11 cellular contexts compared by ENCODE assay signal in genomic region chr6:138465007-138465645, GRCh38. TPM values are rescaled to one million over a fixed set of nuclear protein-coding genes. Genes with fewer than 3 reads are reported as not detected.
DNase-seq lines count a peak whose midpoint lies in the region; ATAC-seq and TF ChIP-seq lines count a peak whose summit lies in the region.
"Had no signal": no experiment of that assay in that cellular context is flagged by ENCODE, and none has a peak within 500 bp of the region (broad histone marks: within the 10 kb centered on the region; RNA-seq: fewer than 3 reads in every experiment).

No MANE protein-coding gene starts in this region.

- H3K4ac ChIP-seq in IMR-90 (ENCODE audit: low read depth, low read length) (peak overlapping the region; percentile 74), neuronal stem cell (ENCODE audit: low read length) (no peak overlapping the region)

- H3K36me3 Mint-ChIP-seq in CD4-positive, alpha-beta T cell (ENCODE audit: low read depth): no peaks in the 10 kb centered on the region

- in situ Hi-C loops in IMR-90 (cut with MboI; ENCODE audit: low sequenced_read_pairs) (no loop called here), brain microvascular endothelial cell (cut with HindIII; ENCODE audit: low pct_ligation_motif_present, low sequenced_read_pairs) (no loop called here)

- no peaks in the 10 kb centered on the region for H3K9me3 Mint-ChIP-seq in CD4-positive, alpha-beta T cell

- H2BK120ac ChIP-seq in IMR-90 (ENCODE audit: low read depth, low read length) (peak overlapping the region; percentile 91), neuronal stem cell (ENCODE audit: low read depth, low read length) (no peak overlapping the region)

- dilution Hi-C loops in IMR-90 (cut with HindIII; ENCODE audit: low sequenced_read_pairs, unreplicated experiment): no loop called here

- H3K9me3 ChIP-seq in IMR-90 (ENCODE audit: control insufficient read depth, insufficient read depth, low read length) (no peaks in the 10 kb centered on the region), mesodermal cell (ENCODE audit: control insufficient read depth, low read length) (no peaks in the 10 kb centered on the region), neuronal stem cell (replicated peaks in 1 of 2; ENCODE audit: control insufficient read depth in 2 of 2, insufficient read depth in 1 of 2, low read depth in 1 of 2, low read length in 2 of 2) (peaks cover 0 to 2% of the 10 kb centered on the region in 2 donors)
- no peaks in the 10 kb centered on the region for H3K9me3 ChIP-seq in CD4-positive, alpha-beta T cell (ENCODE audit: control insufficient read depth, low read length)
- H3K9me3 ChIP-seq: suprapubic skin had no signal

- no peaks in the 10 kb centered on the region for H4K20me1 ChIP-seq in IMR-90 (ENCODE audit: insufficient read depth, low read length)

- peak; percentile 95 for DNase-seq in AG10803 (ENCODE audit: low read depth)
- peak; percentile 98 for DNase-seq in IMR-90
- DNase-seq in brain microvascular endothelial cell: peak; percentile 97
- DNase-seq in CD4-positive, alpha-beta T cell: no peak
- no peak for DNase-seq in neuronal stem cell (ENCODE audit: low spot score)
- DNase-seq: activated CD4-positive, alpha-beta T cell treated with anti-CD3 and anti-CD28 coated beads, Interleukin-2, amount 10 ng/mL, durations not matched to agents 24 days and 14 days; NCI-H1694 treated with DMSO at 0.1 percent for 48 hours had no signal

- peak overlapping the region; percentile 14; the same call in 1 of the 2 replicates for H4K5ac ChIP-seq in IMR-90 (ENCODE audit: low read depth, low read length)

- CTCF ChIA-PET in IMR-90 (lab: Yijun Ruan, JAX): interaction anchor here (0.6 to 0.7 kb wide), 2 partner anchors 711 to 1553 kb away, joined by 3 to 4 read pairs; no protein-coding TSS in a partner anchor
- CTCF ChIA-PET in CD4-positive, alpha-beta T cell (lab: Charles Lee): interaction anchor here (1.0 kb wide), 1 partner anchor 44 kb away, joined by 3 read pairs; no protein-coding TSS in a partner anchor

- peaks cover 11% of the 10 kb centered on the region for H3K27me3 Mint-ChIP-seq in CD4-positive, alpha-beta T cell
- H3K27me3 Mint-ChIP-seq: activated CD4-positive, alpha-beta T cell treated with anti-CD3 and anti-CD28 coated beads, Interleukin-2, amount 10 ng/mL, durations not matched to agents 24 days and 14 days had no signal

- no peak for TF ChIP-seq POLR2A in IMR-90 (IDR thresholded peaks at IDR 0.05; ENCODE audit: low read depth, low read length)

- peak overlapping the region; percentile 92 for H3K56ac ChIP-seq in IMR-90 (ENCODE audit: extremely low read depth, insufficient read depth, low read length)

- H3K4me3 ChIP-seq in AG10803 (ENCODE audit: low read length) (no peak overlapping the region), IMR-90 (ENCODE audit: insufficient read depth, low read depth, low read length) (no peak overlapping the region), brain microvascular endothelial cell (ENCODE audit: low read depth, low read length) (no peak overlapping the region), mesodermal cell (ENCODE audit: extremely low read depth, insufficient read depth, low read length, poor library complexity, severe bottlenecking) (no peak overlapping the region), neuronal stem cell (ENCODE audit: low read length in 2 of 2) (no peak overlapping the region)
- H3K4me3 ChIP-seq: suprapubic skin had no signal

- H2BK12ac ChIP-seq in neuronal stem cell (ENCODE audit: low read length): no peak overlapping the region

- H3K79me1 ChIP-seq in IMR-90 (ENCODE audit: low read depth in 1 of 2, low read length in 2 of 2) (peaks cover 0 to 18% of the 10 kb centered on the region in 2 experiments; a peak in 3 of 4 replicates), neuronal stem cell (ENCODE audit: low read depth, low read length) (no peaks in the 10 kb centered on the region)

- H3K23ac ChIP-seq in IMR-90 (ENCODE audit: low read depth, low read length) (peak overlapping the region; percentile 88), neuronal stem cell (ENCODE audit: low read depth, low read length, poor library complexity) (no peak overlapping the region)

- H2AK5ac ChIP-seq in IMR-90 (ENCODE audit: low read depth, low read length) (peak overlapping the region; percentile 75), neuronal stem cell (ENCODE audit: low read depth, low read length) (no peak overlapping the region)

- H4K8ac ChIP-seq in IMR-90 (ENCODE audit: low read depth in 2 of 2, low read length in 2 of 2) (peak overlapping the region in 1 of 2 experiments; percentile 85; a peak in 3 of 4 replicates), neuronal stem cell (ENCODE audit: low read depth, low read length) (no peak overlapping the region)

- H3K4me1 Mint-ChIP-seq in CD4-positive, alpha-beta T cell (ENCODE audit: low read depth): no peaks in the 10 kb centered on the region

- peak overlapping the region; percentile 84; the same call in 1 of the 2 replicates for H3K18ac ChIP-seq in IMR-90 (ENCODE audit: low read depth, low read length)
- no peak overlapping the region for H3K18ac ChIP-seq in neuronal stem cell (ENCODE audit: low read length)

- H3K27ac ChIP-seq in IMR-90 (ENCODE audit: insufficient read depth, low read length) (peak overlapping the region; percentile 55), brain microvascular endothelial cell (peak overlapping the region; percentile 76), mesodermal cell (ENCODE audit: low read depth, low read length, severe bottlenecking) (peak overlapping the region; percentile 85), neuronal stem cell (replicated peaks; ENCODE audit: low read length) (no peak overlapping the region)
- H3K27ac ChIP-seq in CD4-positive, alpha-beta T cell (ENCODE audit: low read depth, low read length): no peak overlapping the region
- H3K27ac ChIP-seq: suprapubic skin had no signal

- peak; percentile 98 for ATAC-seq in IMR-90 (ENCODE audit: low read depth)
- no peak for ATAC-seq in HG03442 (IDR thresholded peaks at IDR 0.05; ENCODE audit: unreplicated experiment)
- no peak for ATAC-seq in CD4-positive, alpha-beta T cell (ENCODE audit: poor library complexity)
- no peak for ATAC-seq in GM19452 (IDR thresholded peaks at IDR 0.05; ENCODE audit: unreplicated experiment)

- H2BK5ac ChIP-seq in IMR-90 (ENCODE audit: low read depth, low read length, poor library complexity, severe bottlenecking): peak overlapping the region; percentile 94
- H2BK5ac ChIP-seq in neuronal stem cell (ENCODE audit: low read length): no peak overlapping the region

- H2AFZ ChIP-seq in IMR-90 (replicated peaks; ENCODE audit: low read length, poor library complexity): peak overlapping the region; percentile 81
- no peak overlapping the region for H2AFZ ChIP-seq in neuronal stem cell (ENCODE audit: low read length)

- H3K14ac ChIP-seq in IMR-90 (replicated peaks; ENCODE audit: low read depth, low read length) (peak overlapping the region; percentile 55), neuronal stem cell (ENCODE audit: low read length) (no peak overlapping the region)

- peak overlapping the region; percentile 45; the same call in 1 of the 2 replicates for H3K9ac ChIP-seq in IMR-90 (ENCODE audit: low read depth, low read length)
- no peak overlapping the region for H3K9ac ChIP-seq in neuronal stem cell (ENCODE audit: low read depth, low read length, poor library complexity)

- H3K4me3 Mint-ChIP-seq in CD4-positive, alpha-beta T cell: no peak overlapping the region
- H3K4me3 Mint-ChIP-seq: activated CD4-positive, alpha-beta T cell treated with anti-CD3 and anti-CD28 coated beads, Interleukin-2, amount 10 ng/mL, durations not matched to agents 24 days and 14 days had no signal

- WGBS in IMR-90 (ENCODE audit: extremely low coverage in 2 of 2, insufficient read length in 1 of 2), 2 experiments: no CpG with 5 or more reads among the region's 1 CpG
- WGBS in mesodermal cell (ENCODE audit: insufficient coverage in 2 of 2), 2 experiments: 82 to 100% methylated on average over 1 of the region's 1 CpG
- no CpG with 5 or more reads among the region's 1 CpG for WGBS in neuronal stem cell (ENCODE audit: extremely low coverage in 2 of 2, insufficient read length in 2 of 2, insufficient replicate concordance in 1 of 2), 2 donors

- no TSS peak for BruUV-seq in IMR-90 (replicated peaks; lab: Mats Ljungman, UMichigan)

- intact Hi-C loops in IMR-90 (cut with micrococcal nuclease): no loop called here
- intact Hi-C loops in CD4-positive, alpha-beta T cell (cut with DNase I, micrococcal nuclease): no loop called here

- H2BK15ac ChIP-seq in IMR-90 (ENCODE audit: low read depth, low read length) (peak overlapping the region; percentile 37; the same call in 1 of the 3 replicates), neuronal stem cell (ENCODE audit: low read length) (no peak overlapping the region)

- H3K36me3 ChIP-seq in IMR-90 (ENCODE audit: control insufficient read depth, insufficient read depth, low read length): no peaks in the 10 kb centered on the region
- H3K36me3 ChIP-seq in brain microvascular endothelial cell (replicated peaks): peaks cover 4% of the 10 kb centered on the region
- H3K36me3 ChIP-seq in mesodermal cell (ENCODE audit: control insufficient read depth, insufficient read depth, low read length): peaks cover 59% of the 10 kb centered on the region
- H3K36me3 ChIP-seq in neuronal stem cell (replicated peaks in 1 of 2; ENCODE audit: control insufficient read depth in 2 of 2, insufficient read depth in 2 of 2, low read length in 2 of 2): peaks cover 20 to 89% of the 10 kb centered on the region in 2 donors

- H3K27me3 ChIP-seq in IMR-90 (ENCODE audit: control insufficient read depth, insufficient read depth, low read length): no peaks in the 10 kb centered on the region
- no peaks in the 10 kb centered on the region for H3K27me3 ChIP-seq in brain microvascular endothelial cell (replicated peaks)
- no peaks in the 10 kb centered on the region for H3K27me3 ChIP-seq in CD4-positive, alpha-beta T cell (ENCODE audit: control insufficient read depth, insufficient read depth, low read length)
- no peaks in the 10 kb centered on the region for H3K27me3 ChIP-seq in neuronal stem cell (ENCODE audit: control insufficient read depth in 3 of 3, insufficient read depth in 3 of 3, low read depth in 1 of 3, low read length in 3 of 3)
- H3K27me3 ChIP-seq: suprapubic skin had no signal

- H2BK20ac ChIP-seq in IMR-90 (ENCODE audit: low read depth, low read length): peak overlapping the region; percentile 92

- no peak overlapping the region for H2AK9ac ChIP-seq in IMR-90 (replicated peaks; ENCODE audit: low read depth, low read length, poor library complexity)

- H3K4me1 ChIP-seq in IMR-90 (ENCODE audit: control insufficient read depth, insufficient read depth, low read length): peaks cover 9% of the 10 kb centered on the region; the same call in 1 of the 2 replicates
- peaks cover 4% of the 10 kb centered on the region for H3K4me1 ChIP-seq in mesodermal cell (ENCODE audit: control insufficient read depth, insufficient read depth, low read length, poor library complexity, severe bottlenecking)
- no peaks in the 10 kb centered on the region for H3K4me1 ChIP-seq in neuronal stem cell (ENCODE audit: control insufficient read depth in 2 of 2, insufficient read depth in 1 of 2, low read depth in 1 of 2, low read length in 2 of 2)

- no peak; the same call in 1 of the 2 replicates for TF ChIP-seq RAD21 in IMR-90 (IDR thresholded peaks at IDR 0.05; ENCODE audit: low read length)

- H3K4me2 ChIP-seq in IMR-90 (ENCODE audit: low read depth, low read length) (peak overlapping the region; percentile 85; the same call in 1 of the 2 replicates), neuronal stem cell (ENCODE audit: insufficient read depth, low read length, poor library complexity, severe bottlenecking) (no peak overlapping the region)

- no peak for TF ChIP-seq CTCF in AG10803 (conservative IDR thresholded peaks at IDR 0.05; ENCODE audit: low read length)
- no peak for TF ChIP-seq CTCF in IMR-90 (conservative IDR thresholded peaks at IDR 0.05; ENCODE audit: low read depth, low read length)
- no peak for TF ChIP-seq CTCF in brain microvascular endothelial cell (IDR thresholded peaks at IDR 0.05; ENCODE audit: low read depth, low read length, missing control alignments)
- no peak for TF ChIP-seq CTCF in CD4-positive, alpha-beta T cell (IDR thresholded peaks at IDR 0.05)

- peaks cover 10% of the 10 kb centered on the region for H3K9me1 ChIP-seq in IMR-90 (ENCODE audit: insufficient read depth, low read length)

- POLR2A ChIA-PET in IMR-90 (lab: Charles Lee; ENCODE audit: unreplicated experiment): interaction anchor here (0.6 to 0.7 kb wide), 2 partner anchors 17 to 132 kb away, joined by 3 to 11 read pairs; no protein-coding TSS in a partner anchor
- POLR2A ChIA-PET in CD4-positive, alpha-beta T cell (lab: Charles Lee): no interaction called here

- H4K91ac ChIP-seq in IMR-90 (ENCODE audit: insufficient read depth, low read depth, low read length) (peak overlapping the region; percentile 63), neuronal stem cell (ENCODE audit: low read depth, low read length, poor library complexity) (no peak overlapping the region)

- no peak overlapping the region for H3K27ac Mint-ChIP-seq in CD4-positive, alpha-beta T cell
- H3K27ac Mint-ChIP-seq: activated CD4-positive, alpha-beta T cell treated with anti-CD3 and anti-CD28 coated beads, Interleukin-2, amount 10 ng/mL, durations not matched to agents 24 days and 14 days had no signal

RNA-seq across cellular contexts. Expression of gene NHSL1, which starts 34.2 kb away (rescaled TPM):
- total RNA-seq in IMR-90 (2012; rRNA removed): 6.9 and 7.2 TPM in 2 replicates
- polyA plus RNA-seq in IMR-90 (2012; rRNA removed): 5.6 and 6.0 TPM in 2 replicates
- 1.7 and 2.4 TPM in 2 replicates for polyA plus RNA-seq in IMR-90 (2012; cell fraction: cytosol; rRNA removed)
- 3.7 and 6.6 TPM in 2 replicates for polyA plus RNA-seq in IMR-90 (2012; cell fraction: nucleus; rRNA removed; ENCODE audit: low replicate concordance)
- polyA plus RNA-seq in mesodermal cell (2013, experiment 1 of 2): 12.6 TPM
- 10.1 TPM for polyA plus RNA-seq in mesodermal cell (2013, experiment 2 of 2)
- under 1 TPM; 0.06 to 0.08 TPM for total RNA-seq in CD4-positive, alpha-beta T cell
- polyA plus RNA-seq in neuronal stem cell (2013, experiment 1 of 2): 21.8 TPM
- polyA plus RNA-seq in neuronal stem cell (2013, experiment 2 of 2): 24.5 TPM

Comparison
In these comparisons a context has a peak if more than half of its experiments do, and no peak if none do; other contexts are left out.
1. DNase-seq: peak in AG10803 (single experiment), IMR-90 (single experiment) and brain microvascular endothelial cell (single experiment); none in CD4-positive, alpha-beta T cell (0 of 10) and neuronal stem cell (single experiment).
2. H3K27ac ChIP-seq: peak in IMR-90 (single experiment), brain microvascular endothelial cell (single experiment) and mesodermal cell (single experiment); none in CD4-positive, alpha-beta T cell (single experiment) and neuronal stem cell (single experiment).